ENCODE assay signal across 1 cellular context in the genomic region with DNA sequence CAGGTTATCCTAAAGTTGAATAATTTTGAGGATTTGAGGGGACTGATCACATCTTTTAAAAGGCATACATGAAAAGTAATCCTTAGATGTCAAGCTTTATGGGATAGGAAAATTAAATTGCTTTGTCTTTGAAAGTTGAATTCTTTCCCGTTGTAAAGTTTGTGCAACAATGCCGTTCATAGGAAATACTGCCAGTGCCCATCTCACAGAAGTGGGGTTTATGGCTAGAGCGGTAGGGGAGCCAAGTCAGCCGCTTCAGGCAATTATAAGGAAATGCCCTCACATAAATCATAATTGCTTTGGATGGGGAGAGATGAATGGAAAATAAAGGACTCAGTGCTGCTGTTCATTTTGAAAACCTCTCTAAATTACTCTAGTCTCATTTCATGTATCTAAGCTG.
TF ChIP-seq lines count a peak whose summit lies in the region.

No MANE protein-coding gene starts in this region.

TF ChIP-seq in endothelial cell of umbilical vein, 7 proteins besides CTCF, POLR2A, EP300 and RAD21:
- TF ChIP-seq GATA2 (IDR thresholded peaks at IDR 0.05; ENCODE audit: insufficient read depth, insufficient read length, low read depth, low read length) = no peak
- TF ChIP-seq FOS (IDR thresholded peaks at IDR 0.05; ENCODE audit: borderline replicate concordance, insufficient read depth, low read length) = no peak
- TF ChIP-seq JUN (IDR thresholded peaks at IDR 0.05; ENCODE audit: borderline replicate concordance, insufficient read depth, insufficient read length, low read depth) = no peak
- no peak for TF ChIP-seq POLR2AphosphoS5 (IDR thresholded peaks at IDR 0.05; ENCODE audit: insufficient read depth, low read depth, low read length)
- TF ChIP-seq, protein P1, sequence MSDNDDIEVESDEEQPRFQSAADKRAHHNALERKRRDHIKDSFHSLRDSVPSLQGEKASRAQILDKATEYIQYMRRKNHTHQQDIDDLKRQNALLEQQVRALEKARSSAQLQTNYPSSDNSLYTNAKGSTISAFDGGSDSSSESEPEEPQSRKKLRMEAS (IDR thresholded peaks at IDR 0.05; ENCODE audit: insufficient read depth, insufficient read length) = no peak
- no peak for TF ChIP-seq EZH2 (IDR thresholded peaks at IDR 0.05; ENCODE audit: borderline replicate concordance, low read depth, low read length, severe bottlenecking)
- TF ChIP-seq MYC (IDR thresholded peaks at IDR 0.05; ENCODE audit: low read depth, low read length) = no peak
